ENCODE assay signal across 24 cellular contexts in genomic region chr2:69434753-69435152, GRCh38. TPM values are rescaled to one million over a fixed set of nuclear protein-coding genes. Genes with fewer than 3 reads are reported as not detected.
DNase-seq lines count a peak whose midpoint lies in the region; ATAC-seq and TF ChIP-seq lines count a peak whose summit lies in the region.
"Had no signal": no experiment of that assay in that cellular context is flagged by ENCODE, and none has a peak within 500 bp of the region (broad histone marks: within the 10 kb centered on the region; RNA-seq: fewer than 3 reads in every experiment).

No MANE protein-coding gene starts in this region.

- H3K9me3 ChIP-seq in CD4-positive, alpha-beta memory T cell (ENCODE audit: control insufficient read depth in 1 of 2, low read length in 2 of 2) = no peaks in the 10 kb centered on the region
- no peaks in the 10 kb centered on the region for H3K9me3 ChIP-seq in HEK293 (ENCODE audit: control insufficient read depth, insufficient read depth, low read depth, low read length)
- H3K9me3 ChIP-seq: SK-N-SH, tibial nerve had no signal

- H3K4me3 ChIP-seq in CD4-positive, alpha-beta memory T cell (ENCODE audit: low read length in 2 of 2) = no peak overlapping the region
- no peak overlapping the region for H3K4me3 ChIP-seq in HEK293 (ENCODE audit: low read depth, low read length)
- H3K4me3 ChIP-seq: cardiac muscle cell, lung, tibial nerve had no signal

- peaks cover 0 to 6% (median 0%) of the 10 kb centered on the region in 8 donors for H3K9me3 Mint-ChIP-seq in CD4-positive, alpha-beta memory T cell
- H3K9me3 Mint-ChIP-seq in activated naive CD8-positive, alpha-beta T cell treated with anti-CD3 and anti-CD28 coated beads, Interleukin-2, amount 50 U/mL, for 24 hours = no peaks in the 10 kb centered on the region
- no peaks in the 10 kb centered on the region for H3K9me3 Mint-ChIP-seq in natural killer cell

- POLR2A ChIA-PET in CD4-positive, alpha-beta memory T cell (lab: Charles Lee; ENCODE audit: partially characterized antibody) = no interaction called here
- POLR2A ChIA-PET in HEK293 (lab: Yijun Ruan, JAX) = no interaction called here

- no peak for ATAC-seq in activated naive CD8-positive, alpha-beta T cell treated with anti-CD3 and anti-CD28 coated beads, Interleukin-2, amount 50 U/mL, for 24 hours
- no peak for ATAC-seq in natural killer cell

- intact Hi-C loops in CD4-positive, alpha-beta memory T cell (cut with micrococcal nuclease) = loop anchor here (5.0 kb wide), 2 partner anchors 43 to 393 kb away; partner anchors contain the start of gene GMCL1
- intact Hi-C loops in natural killer cell (cut with micrococcal nuclease) = loop anchor here (5.0 to 10.0 kb wide), 2 partner anchors 278 to 390 kb away; partner anchors contain the start of gene GMCL1

- no peak overlapping the region for H3K27ac ChIP-seq in CD4-positive, alpha-beta memory T cell (ENCODE audit: low read depth, low read length)
- H3K27ac ChIP-seq in HEK293 (ENCODE audit: extremely low read depth, low read depth, low read length) = no peak overlapping the region
- H3K27ac ChIP-seq: cardiac muscle cell had no signal

- CTCF ChIA-PET in CD4-positive, alpha-beta memory T cell (lab: Charles Lee; ENCODE audit: partially characterized antibody) = interaction anchor here (1.3 kb wide), 1 partner anchor 10 kb away, joined by 3 read pairs; no protein-coding TSS in a partner anchor
- CTCF ChIA-PET in HEK293 (lab: Yijun Ruan, JAX) = no interaction called here

- H3K36me3 ChIP-seq in CD4-positive, alpha-beta memory T cell (ENCODE audit: insufficient read depth, low read length) = peaks cover 9% of the 10 kb centered on the region
- peaks cover 16% of the 10 kb centered on the region in 2 experiments; a peak in 2 of 3 replicates for H3K36me3 ChIP-seq in HEK293 (ENCODE audit: control insufficient read depth in 2 of 2, insufficient read depth in 1 of 2, low read length in 2 of 2)

- TF ChIP-seq CTCF in HEK293 (tag by site-specific recombination; IDR thresholded peaks at IDR 0.05) (no peak), natural killer cell (IDR thresholded peaks at IDR 0.05) (no peak)

- H3K4me1 Mint-ChIP-seq in CD4-positive, alpha-beta memory T cell = peaks cover 26 to 50% (median 35%) of the 10 kb centered on the region in 4 donors
- peaks cover 35% of the 10 kb centered on the region for H3K4me1 Mint-ChIP-seq in activated naive CD8-positive, alpha-beta T cell treated with anti-CD3 and anti-CD28 coated beads, Interleukin-2, amount 50 U/mL, for 24 hours
- H3K4me1 Mint-ChIP-seq in natural killer cell = peaks cover 29 to 36% of the 10 kb centered on the region in 2 donors

- peaks cover 32% of the 10 kb centered on the region for H3K4me1 ChIP-seq in CD4-positive, alpha-beta memory T cell (ENCODE audit: insufficient read depth, low read length)
- H3K4me1 ChIP-seq in HEK293 (ENCODE audit: control insufficient read depth, insufficient read depth, low read length) = peaks cover 3% of the 10 kb centered on the region

- no peaks in the 10 kb centered on the region for H3K27me3 ChIP-seq in CD4-positive, alpha-beta memory T cell (ENCODE audit: insufficient read depth, low read length)
- H3K27me3 ChIP-seq: cardiac muscle cell, tibial nerve had no signal

- H3K36me3 Mint-ChIP-seq in CD4-positive, alpha-beta memory T cell = peaks cover 0 to 23% of the 10 kb centered on the region in 2 donors
- H3K36me3 Mint-ChIP-seq in activated naive CD8-positive, alpha-beta T cell treated with anti-CD3 and anti-CD28 coated beads, Interleukin-2, amount 50 U/mL, for 24 hours (ENCODE audit: low read depth) = peaks cover 9% of the 10 kb centered on the region
- no peaks in the 10 kb centered on the region for H3K36me3 Mint-ChIP-seq in natural killer cell

- no peak for DNase-seq in CD4-positive, alpha-beta memory T cell
- no peak for DNase-seq in activated naive CD8-positive, alpha-beta T cell treated with anti-CD3 and anti-CD28 coated beads, Interleukin-2, amount 50 U/mL, for 24 hours
- DNase-seq in natural killer cell (no peak), NCI-H187 treated with DMSO at 0.1 percent for 48 hours (lab: John Stamatoyannopoulos, UW) (no peak), NCI-H1048 (lab: John Stamatoyannopoulos, UW) (no peak), NCI-H1436 (lab: John Stamatoyannopoulos, UW) (no peak), AG20443 (ENCODE audit: low spot score) (no peak)
- DNase-seq: activated CD4-positive, CD25-positive, alpha-beta regulatory T cell treated with anti-CD3 and anti-CD28 coated beads, Interleukin-2, amount 50 U/mL, for 72 hours; activated CD8-positive, alpha-beta memory T cell treated with anti-CD3 and anti-CD28 coated beads for 24 hours; amniotic stem cell; dermis blood vessel endothelial cell; DMS79 treated with DMSO at 0.1 percent for 48 hours; foreskin melanocyte; hippocampal formation; NCI-H1092; NK-92 treated with Interleukin-12 subunit alpha and Interleukin-12 subunit beta, amount 100 ng/mL, for 24 hours; posterior cingulate gyrus; RPMI8226; SK-N-SH; stimulated activated naive CD4-positive, alpha-beta T cell treated with Interleukin-2 at 50 U/mL for 16 hours had no signal

- peak overlapping the region in 4 of 7 donors; percentile 40 to 70 (median 58) for H3K27ac Mint-ChIP-seq in CD4-positive, alpha-beta memory T cell
- H3K27ac Mint-ChIP-seq in activated naive CD8-positive, alpha-beta T cell treated with anti-CD3 and anti-CD28 coated beads, Interleukin-2, amount 50 U/mL, for 24 hours = no peak overlapping the region
- H3K27ac Mint-ChIP-seq in natural killer cell = peak overlapping the region; percentile 35 to 98

- H3K27me3 Mint-ChIP-seq in CD4-positive, alpha-beta memory T cell = no peaks in the 10 kb centered on the region
- H3K27me3 Mint-ChIP-seq in activated naive CD8-positive, alpha-beta T cell treated with anti-CD3 and anti-CD28 coated beads, Interleukin-2, amount 50 U/mL, for 24 hours = no peaks in the 10 kb centered on the region
- no peaks in the 10 kb centered on the region for H3K27me3 Mint-ChIP-seq in natural killer cell (ENCODE audit: low read depth in 2 of 2)

- peak overlapping the region in 6 of 8 donors; percentile 13 to 67 (median 44) for H3K4me3 Mint-ChIP-seq in CD4-positive, alpha-beta memory T cell
- peak overlapping the region; percentile 16 for H3K4me3 Mint-ChIP-seq in activated naive CD8-positive, alpha-beta T cell treated with anti-CD3 and anti-CD28 coated beads, Interleukin-2, amount 50 U/mL, for 24 hours
- H3K4me3 Mint-ChIP-seq in natural killer cell = peak overlapping the region; percentile 29

TF ChIP-seq in HEK293, 187 proteins besides CTCF, POLR2A, EP300 and RAD21:
- TF ChIP-seq ZNF274 (IDR thresholded peaks at IDR 0.05; ENCODE audit: low read length) (no peak), ZNF274 (tag by site-specific recombination; IDR thresholded peaks at IDR 0.05; ENCODE audit: borderline replicate concordance) (no peak), ZNF146 (tag by site-specific recombination; IDR thresholded peaks at IDR 0.05) (no peak), ZSCAN16 (tag by site-specific recombination; IDR thresholded peaks at IDR 0.05) (no peak), ZBTB8A (tag by site-specific recombination; IDR thresholded peaks at IDR 0.05) (peak; percentile 70)
TF ChIP-seq in HEK293: peak in this region for 1.

RNA-seq across cellular contexts. Expression of gene NFU1, which starts 2.5 kb away (rescaled TPM):
- total RNA-seq in CD4-positive, alpha-beta memory T cell = 10 to 100 TPM; 23.9 to 27.0 TPM
- polyA plus RNA-seq in CD4-positive, alpha-beta memory T cell = 10 to 100 TPM; 65.4 to 96.1 TPM
- 10 to 100 TPM; 21.4 to 25.0 (median 23.6) TPM for total RNA-seq in natural killer cell

RNA-seq across cellular contexts. Expression of gene GFPT1, which starts 47.7 kb away (rescaled TPM):
- total RNA-seq in CD4-positive, alpha-beta memory T cell = 10 to 100 TPM; 23.1 to 25.8 TPM
- polyA plus RNA-seq in CD4-positive, alpha-beta memory T cell = 10 to 100 TPM in 1 of 2 donors, 1 to 10 TPM in 1; 8.4 to 14.5 TPM
- 10 to 100 TPM; 13.9 to 16.4 (median 15.0) TPM for total RNA-seq in natural killer cell
